Comparison of ENCODE assay signal across 32 cellular contexts in genomic region chr7:87960244-87960643, GRCh38.
"Had no signal": no experiment of that assay in that cellular context is flagged by ENCODE, and none has a peak within 500 bp of the region (broad histone marks: within the 10 kb centered on the region; RNA-seq: fewer than 3 reads in every experiment).

No MANE protein-coding gene starts in this region.

- H3K36me3 ChIP-seq: adrenal gland, esophagus squamous epithelium, gastrocnemius medialis, heart left ventricle, WERI-Rb-1 had no signal

- H3K9me3 ChIP-seq: adrenal gland, body of pancreas, esophagus squamous epithelium, gastrocnemius medialis, heart left ventricle had no signal

- H3K4me1 ChIP-seq: adrenal gland, body of pancreas, esophagus squamous epithelium, foreskin keratinocyte, gastrocnemius medialis had no signal

- DNase-seq: activated B cell treated with CpG ODN at 0.5 μM for 24 hours; activated CD4-positive, alpha-beta T cell treated with anti-CD3 and anti-CD28 coated beads for 48 hours; activated CD4-positive, alpha-beta T cell treated with anti-CD3 and anti-CD28 coated beads, Interleukin-2, amount 50 U/mL, for 1 hour; activated CD4-positive, alpha-beta T cell treated with anti-CD3 and anti-CD28 coated beads, Interleukin-2, amount 50 U/mL, for 48 hours; activated CD8-positive, alpha-beta memory T cell treated with anti-CD3 and anti-CD28 coated beads for 24 hours; activated CD8-positive, alpha-beta T cell treated with anti-CD3 and anti-CD28 coated beads for 36 hours; activated effector memory CD4-positive, alpha-beta T cell treated with anti-CD3 and anti-CD28 coated beads, Interleukin-2, amount 50 U/mL, for 16 hours; activated naive CD4-positive, alpha-beta T cell treated with anti-CD3 and anti-CD28 coated beads for 36 hours; activated naive CD8-positive, alpha-beta T cell treated with anti-CD3 and anti-CD28 coated beads for 36 hours; activated naive CD8-positive, alpha-beta T cell treated with anti-CD3 and anti-CD28 coated beads, Interleukin-2, amount 50 U/mL, for 24 hours; activated T-cell treated with anti-CD3 and anti-CD28 coated beads, Interleukin-2, amount 50 U/mL, for 4 hours; adrenal gland; amygdala; aorta; body of pancreas; caudate nucleus; cortex of kidney; dermis blood vessel endothelial cell; effector CD4-positive, alpha-beta T cell; effector memory CD8-positive, alpha-beta T cell; esophagus squamous epithelium; foreskin keratinocyte; gastrocnemius medialis; glutamatergic neuron; heart left ventricle; T-cell; T-helper 9 cell; WERI-Rb-1 had no signal

- H3K27me3 ChIP-seq: adrenal gland, body of pancreas, esophagus squamous epithelium, foreskin keratinocyte, gastrocnemius medialis, heart left ventricle had no signal

- FAIRE-seq: colon, endothelial cell of umbilical vein had no signal

- H3K4me3 ChIP-seq: adrenal gland, body of pancreas, esophagus squamous epithelium, gastrocnemius medialis, heart left ventricle had no signal

- H3K27ac ChIP-seq: adrenal gland, body of pancreas, epithelial cell of prostate, esophagus squamous epithelium, foreskin keratinocyte, gastrocnemius medialis, heart left ventricle, WERI-Rb-1 had no signal

- ATAC-seq: activated CD4-positive, CD25-positive, alpha-beta regulatory T cell treated with anti-CD3 and anti-CD28 coated beads, Interleukin-2, amount 50 U/mL, for 24 hours; activated CD8-positive, alpha-beta T cell treated with anti-CD3 and anti-CD28 coated beads for 36 hours; activated naive CD8-positive, alpha-beta T cell treated with anti-CD3 and anti-CD28 coated beads, Interleukin-2, amount 50 U/mL, for 24 hours; activated T-cell treated with anti-CD3 and anti-CD28 coated beads, Interleukin-2, amount 50 U/mL, for 4 hours; body of pancreas; effector memory CD8-positive, alpha-beta T cell; foreskin keratinocyte; gastrocnemius medialis; heart left ventricle; T-cell had no signal
